35 cellular contexts compared by ENCODE assay signal in the genomic region with DNA sequence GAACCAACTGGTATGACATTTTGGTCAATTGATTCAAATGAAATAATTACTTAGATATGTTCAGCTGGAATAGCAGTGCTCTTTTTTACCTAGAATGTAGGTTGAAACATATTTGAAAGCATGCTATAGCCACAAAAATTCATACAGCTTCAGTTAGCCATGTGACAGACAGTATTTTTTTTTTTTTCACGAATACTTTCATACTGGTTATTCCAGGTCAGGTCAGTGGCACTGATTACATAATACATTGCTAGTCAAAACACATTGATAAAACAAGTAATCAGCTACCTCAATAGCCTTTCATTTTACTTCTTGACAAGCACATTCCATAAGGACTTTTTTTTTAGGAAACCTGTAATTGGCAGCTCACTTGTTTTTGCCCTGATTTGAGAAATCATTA.
"Had no signal": no experiment of that assay in that cellular context is flagged by ENCODE, and none has a peak within 500 bp of the region (broad histone marks: within the 10 kb centered on the region; RNA-seq: fewer than 3 reads in every experiment).

No MANE protein-coding gene starts in this region.

- H3K4me3 ChIP-seq: ascending aorta had no signal

- H3K4me3 Mint-ChIP-seq: activated B cell treated with CpG ODN at 0.5 μM for 24 hours; activated CD4-positive, alpha-beta memory T cell treated with anti-CD3 and anti-CD28 coated beads for 36 hours; activated CD4-positive, alpha-beta T cell treated with anti-CD3 and anti-CD28 coated beads, Interleukin-2, amount 10 ng/mL, durations not matched to agents 24 days and 14 days; activated CD8-positive, alpha-beta T cell treated with anti-CD3 and anti-CD28 coated beads for 36 hours; activated naive CD4-positive, alpha-beta T cell treated with anti-CD3 and anti-CD28 coated beads, Interleukin-2, amount 10 ng/mL, durations not matched to agents 7 days and 5 days; activated naive CD4-positive, alpha-beta T cell treated with anti-CD3 and anti-CD28 coated beads, Interleukin-2, amount 50 U/mL, for 24 hours; activated naive CD8-positive, alpha-beta T cell; activated naive CD8-positive, alpha-beta T cell treated with anti-CD3 and anti-CD28 coated beads, Interleukin-2, amount 10 ng/mL, durations not matched to agents 7 days and 5 days; activated naive CD8-positive, alpha-beta T cell treated with anti-CD3 and anti-CD28 coated beads, Interleukin-2, amount 50 U/mL, for 24 hours; activated T-cell treated with anti-CD3 and anti-CD28 coated beads, Interleukin-2, amount 50 U/mL, for 4 hours; activated T-cell treated with anti-CD3 and anti-CD28 coated beads, Interleukin-2, amount 50 U/mL, for 72 hours; activated T-helper 1 cell treated with anti-CD3 and anti-CD28 coated beads, Interleukin-12 subunit alpha, Interleukin-12 subunit beta, Interleukin-2, Interleukin-4 antibody, amounts not matched to agents 30 ng/mL and 10 ng/mL and 1 ng/mL, durations not matched to agents 14 hours and 24 hours and 36 hours; activated T-helper 17 cell treated with anti-CD3 and anti-CD28 coated beads, Interleukin-2, amount 50 U/mL, for 72 hours; brain; T-helper 1 cell treated with Interleukin-12 subunit alpha and Interleukin-12 subunit beta and Interleukin-4 antibody, amounts not matched to agents 30 μg/mL and 1 μg/mL, for 36 hours; T-helper 2 cell treated with Interferon-gamma antibody and Interleukin-4, amounts not matched to agents 5 μg/mL and 100 μg/mL, for 36 hours had no signal

- H3K9me3 ChIP-seq: ascending aorta had no signal

- H3K4me1 ChIP-seq: ascending aorta had no signal

- H3K4me1 Mint-ChIP-seq: activated B cell treated with CpG ODN at 0.5 μM for 24 hours; activated CD4-positive, alpha-beta T cell treated with anti-CD3 and anti-CD28 coated beads, Interleukin-2, amount 10 ng/mL, durations not matched to agents 24 days and 14 days; activated naive CD4-positive, alpha-beta T cell treated with anti-CD3 and anti-CD28 coated beads, Interleukin-2, amount 10 ng/mL, durations not matched to agents 7 days and 5 days; activated naive CD4-positive, alpha-beta T cell treated with anti-CD3 and anti-CD28 coated beads, Interleukin-2, amount 50 U/mL, for 24 hours; activated naive CD8-positive, alpha-beta T cell treated with anti-CD3 and anti-CD28 coated beads, Interleukin-2, amount 10 ng/mL, durations not matched to agents 7 days and 5 days; activated naive CD8-positive, alpha-beta T cell treated with anti-CD3 and anti-CD28 coated beads, Interleukin-2, amount 50 U/mL, for 24 hours; activated T-helper 17 cell treated with anti-CD3 and anti-CD28 coated beads, Interleukin-2, amount 50 U/mL, for 72 hours had no signal

- DNase-seq: activated B cell treated with CpG ODN at 0.5 μM for 24 hours; activated CD4-positive, alpha-beta memory T cell treated with anti-CD3 and anti-CD28 coated beads for 36 hours; activated CD4-positive, alpha-beta T cell treated with anti-CD3 and anti-CD28 coated beads for 4 hours; activated CD4-positive, alpha-beta T cell treated with anti-CD3 and anti-CD28 coated beads, Interleukin-2, amount 10 ng/mL, durations not matched to agents 24 days and 14 days; activated CD4-positive, alpha-beta T cell treated with anti-CD3 and anti-CD28 coated beads, Interleukin-2, amount 50 U/mL, for 1 hour; activated CD4-positive, alpha-beta T cell treated with anti-CD3 and anti-CD28 coated beads, Interleukin-2, amount 50 U/mL, for 4 hours; activated CD4-positive, CD25-positive, alpha-beta regulatory T cell treated with anti-CD3 and anti-CD28 coated beads, Interleukin-2, amount 50 U/mL, for 72 hours; activated CD8-positive, alpha-beta memory T cell treated with anti-CD3 and anti-CD28 coated beads, Interleukin-2, amount 50 U/mL, for 4 hours; activated CD8-positive, alpha-beta T cell treated with anti-CD3 and anti-CD28 coated beads for 36 hours; activated effector memory CD4-positive, alpha-beta T cell treated with anti-CD3 and anti-CD28 coated beads, Interleukin-2, amount 50 U/mL, for 16 hours; activated gamma-delta T cell treated with Interleukin-2 at 50 U/mL for 16 hours; activated naive CD4-positive, alpha-beta T cell; activated naive CD4-positive, alpha-beta T cell treated with anti-CD3 and anti-CD28 coated beads, Interleukin-2, amount 10 ng/mL, durations not matched to agents 7 days and 5 days; activated naive CD8-positive, alpha-beta T cell treated with anti-CD3 and anti-CD28 coated beads, Interleukin-2, amount 10 ng/mL, durations not matched to agents 7 days and 5 days; activated naive CD8-positive, alpha-beta T cell treated with anti-CD3 and anti-CD28 coated beads, Interleukin-2, amount 50 U/mL, for 24 hours; activated T-cell treated with anti-CD3 and anti-CD28 coated beads for 4 hours; activated T-cell treated with anti-CD3 and anti-CD28 coated beads, Interleukin-2, amount 50 U/mL, for 1 hour; activated T-cell treated with anti-CD3 and anti-CD28 coated beads, Interleukin-2, amount 50 U/mL, for 4 hours; activated T-cell treated with anti-CD3 and anti-CD28 coated beads, Interleukin-2, amount 50 U/mL, for 72 hours; amygdala; anterior cingulate cortex; central memory CD4-positive, alpha-beta T cell; T-helper 1 cell; T-helper 2 cell; T-helper 9 cell had no signal

- FAIRE-seq: TTC549 had no signal

- H3K36me3 Mint-ChIP-seq: activated CD4-positive, alpha-beta memory T cell treated with anti-CD3 and anti-CD28 coated beads for 36 hours; activated naive CD4-positive, alpha-beta T cell treated with anti-CD3 and anti-CD28 coated beads, Interleukin-2, amount 10 ng/mL, durations not matched to agents 7 days and 5 days; activated naive CD4-positive, alpha-beta T cell treated with anti-CD3 and anti-CD28 coated beads, Interleukin-2, amount 50 U/mL, for 24 hours; activated naive CD8-positive, alpha-beta T cell; activated naive CD8-positive, alpha-beta T cell treated with anti-CD3 and anti-CD28 coated beads, Interleukin-2, amount 10 ng/mL, durations not matched to agents 7 days and 5 days had no signal

- H3K27ac ChIP-seq: ascending aorta, VCaP had no signal

- H3K27me3 Mint-ChIP-seq: activated B cell treated with CpG ODN at 0.5 μM for 24 hours; activated CD4-positive, alpha-beta memory T cell treated with anti-CD3 and anti-CD28 coated beads for 36 hours; activated CD4-positive, alpha-beta T cell treated with anti-CD3 and anti-CD28 coated beads, Interleukin-2, amount 10 ng/mL, durations not matched to agents 24 days and 14 days; activated naive CD4-positive, alpha-beta T cell treated with anti-CD3 and anti-CD28 coated beads, Interleukin-2, amount 10 ng/mL, durations not matched to agents 7 days and 5 days; activated naive CD4-positive, alpha-beta T cell treated with anti-CD3 and anti-CD28 coated beads, Interleukin-2, amount 50 U/mL, for 24 hours; activated naive CD8-positive, alpha-beta T cell; activated naive CD8-positive, alpha-beta T cell treated with anti-CD3 and anti-CD28 coated beads, Interleukin-2, amount 10 ng/mL, durations not matched to agents 7 days and 5 days; activated T-helper 17 cell treated with anti-CD3 and anti-CD28 coated beads, Interleukin-2, amount 50 U/mL, for 72 hours; brain had no signal

- ATAC-seq: activated CD8-positive, alpha-beta T cell treated with anti-CD3 and anti-CD28 coated beads for 36 hours; activated naive CD8-positive, alpha-beta T cell treated with anti-CD3 and anti-CD28 coated beads, Interleukin-2, amount 50 U/mL, for 24 hours; activated T-cell treated with anti-CD3 and anti-CD28 coated beads, Interleukin-2, amount 50 U/mL, for 4 hours; activated T-cell treated with anti-CD3 and anti-CD28 coated beads, Interleukin-2, amount 50 U/mL, for 72 hours; activated T-helper 17 cell treated with anti-CD3 and anti-CD28 coated beads, Interleukin-2, amount 50 U/mL, for 72 hours had no signal

- H3K36me3 ChIP-seq: ascending aorta had no signal

- H3K27me3 ChIP-seq: ascending aorta had no signal

- H3K9me3 Mint-ChIP-seq: activated B cell treated with CpG ODN at 0.5 μM for 24 hours; activated CD4-positive, alpha-beta memory T cell treated with anti-CD3 and anti-CD28 coated beads for 36 hours; activated CD4-positive, alpha-beta T cell treated with anti-CD3 and anti-CD28 coated beads, Interleukin-2, amount 10 ng/mL, durations not matched to agents 24 days and 14 days; activated CD8-positive, alpha-beta T cell treated with anti-CD3 and anti-CD28 coated beads for 36 hours; activated naive CD4-positive, alpha-beta T cell treated with anti-CD3 and anti-CD28 coated beads, Interleukin-2, amount 10 ng/mL, durations not matched to agents 7 days and 5 days; activated naive CD4-positive, alpha-beta T cell treated with anti-CD3 and anti-CD28 coated beads, Interleukin-2, amount 50 U/mL, for 24 hours; activated naive CD8-positive, alpha-beta T cell treated with anti-CD3 and anti-CD28 coated beads, Interleukin-2, amount 10 ng/mL, durations not matched to agents 7 days and 5 days; activated naive CD8-positive, alpha-beta T cell treated with anti-CD3 and anti-CD28 coated beads, Interleukin-2, amount 50 U/mL, for 24 hours; activated T-helper 1 cell treated with anti-CD3 and anti-CD28 coated beads, Interleukin-12 subunit alpha, Interleukin-12 subunit beta, Interleukin-2, Interleukin-4 antibody, amounts not matched to agents 30 ng/mL and 10 ng/mL and 1 ng/mL, durations not matched to agents 14 hours and 24 hours and 36 hours; activated T-helper 17 cell treated with anti-CD3 and anti-CD28 coated beads, Interleukin-2, amount 50 U/mL, for 72 hours; T-helper 1 cell treated with Interleukin-12 subunit alpha and Interleukin-12 subunit beta and Interleukin-4 antibody, amounts not matched to agents 30 μg/mL and 1 μg/mL, for 36 hours; T-helper 2 cell treated with Interferon-gamma antibody and Interleukin-4, amounts not matched to agents 5 μg/mL and 100 μg/mL, for 36 hours had no signal

- H3K27ac Mint-ChIP-seq: activated B cell treated with CpG ODN at 0.5 μM for 24 hours; activated CD4-positive, alpha-beta memory T cell treated with anti-CD3 and anti-CD28 coated beads for 36 hours; activated CD4-positive, alpha-beta T cell treated with anti-CD3 and anti-CD28 coated beads, Interleukin-2, amount 10 ng/mL, durations not matched to agents 24 days and 14 days; activated CD8-positive, alpha-beta T cell treated with anti-CD3 and anti-CD28 coated beads for 36 hours; activated naive CD4-positive, alpha-beta T cell treated with anti-CD3 and anti-CD28 coated beads, Interleukin-2, amount 10 ng/mL, durations not matched to agents 7 days and 5 days; activated naive CD4-positive, alpha-beta T cell treated with anti-CD3 and anti-CD28 coated beads, Interleukin-2, amount 50 U/mL, for 24 hours; activated naive CD8-positive, alpha-beta T cell; activated naive CD8-positive, alpha-beta T cell treated with anti-CD3 and anti-CD28 coated beads, Interleukin-2, amount 10 ng/mL, durations not matched to agents 7 days and 5 days; activated naive CD8-positive, alpha-beta T cell treated with anti-CD3 and anti-CD28 coated beads, Interleukin-2, amount 50 U/mL, for 24 hours; activated T-cell treated with anti-CD3 and anti-CD28 coated beads, Interleukin-2, amount 50 U/mL, for 72 hours; activated T-helper 1 cell treated with anti-CD3 and anti-CD28 coated beads, Interleukin-12 subunit alpha, Interleukin-12 subunit beta, Interleukin-2, Interleukin-4 antibody, amounts not matched to agents 30 ng/mL and 10 ng/mL and 1 ng/mL, durations not matched to agents 14 hours and 24 hours and 36 hours; activated T-helper 17 cell treated with anti-CD3 and anti-CD28 coated beads, Interleukin-2, amount 50 U/mL, for 72 hours; brain; T-helper 1 cell treated with Interleukin-12 subunit alpha and Interleukin-12 subunit beta and Interleukin-4 antibody, amounts not matched to agents 30 μg/mL and 1 μg/mL, for 36 hours; T-helper 2 cell treated with Interferon-gamma antibody and Interleukin-4, amounts not matched to agents 5 μg/mL and 100 μg/mL, for 36 hours had no signal
